In genomic region chr4:83074086-83074704, GRCh38 we compare ENCODE assay signal across 8 cellular contexts. TPM values are rescaled to one million over a fixed set of nuclear protein-coding genes. Genes with fewer than 3 reads are reported as not detected.
A peak's percentile ranks its signal among the peaks of the same experiment; 100 is the strongest.
DNase-seq lines count a peak whose midpoint lies in the region; ATAC-seq, FAIRE-seq and TF ChIP-seq lines count a peak whose summit lies in the region.

No MANE protein-coding gene starts in this region.

- H3K27ac Mint-ChIP-seq in stimulated activated effector memory CD8-positive, alpha-beta T cell treated with anti-CD3 and anti-CD28 coated beads, Interleukin-12 subunit alpha, Interleukin-12 subunit beta, amount 100 ng/mL, for 72 hours: no peak overlapping the region

- no peaks in the 10 kb centered on the region for H3K9me3 ChIP-seq in A673 (ENCODE audit: low read depth, low read length, poor library complexity, severe bottlenecking)

- H3K4me1 ChIP-seq in A673 (ENCODE audit: insufficient read depth, low read length, poor library complexity, severe bottlenecking): no peaks in the 10 kb centered on the region

- BruUV-seq in A673 (replicated peaks; lab: Mats Ljungman, UMichigan): no TSS peak

- no peak for FAIRE-seq in bronchial epithelial cell (lab: Jason Lieb, UNC)

- H3K27me3 ChIP-seq in A673 (replicated peaks; ENCODE audit: insufficient read depth, low read depth, low read length, poor library complexity) (no peaks in the 10 kb centered on the region), bronchial epithelial cell (ENCODE audit: control insufficient read depth, insufficient read depth, low read length) (no peaks in the 10 kb centered on the region)

- CTCF ChIA-PET in A673 (lab: Charles Lee): interaction anchor here (0.7 to 1.0 kb wide), 2 partner anchors 39 to 186 kb away, joined by 7 to 10 read pairs; no protein-coding TSS in a partner anchor

- H3K27ac ChIP-seq in A673 (ENCODE audit: low read depth, low read length, poor library complexity, severe bottlenecking): no peak overlapping the region

- H3K36me3 ChIP-seq in A673 (ENCODE audit: insufficient read depth, low read length, poor library complexity, severe bottlenecking): no peaks in the 10 kb centered on the region
- H3K36me3 ChIP-seq in bronchial epithelial cell (ENCODE audit: control insufficient read depth, insufficient read depth, low read length): no peaks in the 10 kb centered on the region

- H3K4me3 ChIP-seq in A673 (ENCODE audit: low read depth, low read length, poor library complexity, severe bottlenecking): no peak overlapping the region
- no peak overlapping the region for H3K4me3 ChIP-seq in bronchial epithelial cell (ENCODE audit: low read depth, low read length)

- peaks cover 63% of the 10 kb centered on the region for H3K36me3 Mint-ChIP-seq in stimulated activated effector memory CD8-positive, alpha-beta T cell treated with anti-CD3 and anti-CD28 coated beads, Interleukin-12 subunit alpha, Interleukin-12 subunit beta, amount 100 ng/mL, for 72 hours

- TF ChIP-seq CTCF in A673 (conservative IDR thresholded peaks at IDR 0.05; ENCODE audit: low read depth, low read length) (peak; percentile 62), GM12872 (IDR thresholded peaks at IDR 0.05; ENCODE audit: insufficient read depth, low read depth, low read length) (peak; percentile 71), bronchial epithelial cell (IDR thresholded peaks at IDR 0.05; ENCODE audit: insufficient read depth, low read length, severe bottlenecking) (peak; percentile 68)

- POLR2A ChIA-PET in A673 (lab: Charles Lee; ENCODE audit: low non-redundant PET): interaction anchor here (0.7 kb wide), 1 partner anchor 467 kb away, joined by 8 read pairs; no protein-coding TSS in a partner anchor

- peak; percentile 82 for ATAC-seq in HG02678 (IDR thresholded peaks at IDR 0.05; ENCODE audit: unreplicated experiment)
- peak; percentile 97 for ATAC-seq in stimulated activated effector memory CD8-positive, alpha-beta T cell treated with anti-CD3 and anti-CD28 coated beads, Interleukin-12 subunit alpha, Interleukin-12 subunit beta, amount 100 ng/mL, for 72 hours

- intact Hi-C loops in A673 (cut with micrococcal nuclease; ENCODE audit: unreplicated experiment): loop anchor here (5.0 kb wide), 1 partner anchor 188 kb away; no protein-coding TSS in a partner anchor

- H3K4me3 Mint-ChIP-seq in stimulated activated effector memory CD8-positive, alpha-beta T cell treated with anti-CD3 and anti-CD28 coated beads, Interleukin-12 subunit alpha, Interleukin-12 subunit beta, amount 100 ng/mL, for 72 hours: peak overlapping the region; percentile 5

- H3K9me3 Mint-ChIP-seq in stimulated activated effector memory CD8-positive, alpha-beta T cell treated with anti-CD3 and anti-CD28 coated beads, Interleukin-12 subunit alpha, Interleukin-12 subunit beta, amount 100 ng/mL, for 72 hours: no peaks in the 10 kb centered on the region

- DNase-seq in A673 (ENCODE audit: low spot score) (peak; percentile 72), NCI-H1092 (lab: John Stamatoyannopoulos, UW) (peak; percentile 37), T follicular helper cell (ENCODE audit: low read depth) (peak; percentile 44), bronchial epithelial cell (ENCODE audit: low read depth) (peak; percentile 78), left kidney (ENCODE audit: low read depth, low spot score) (peak; percentile 83)
- peak; percentile 38 to 62 for DNase-seq in stimulated activated effector memory CD8-positive, alpha-beta T cell treated with anti-CD3 and anti-CD28 coated beads, Interleukin-12 subunit alpha, Interleukin-12 subunit beta, amount 100 ng/mL, for 72 hours (ENCODE audit: low spot score in 2 of 2)

- H3K4me1 Mint-ChIP-seq in stimulated activated effector memory CD8-positive, alpha-beta T cell treated with anti-CD3 and anti-CD28 coated beads, Interleukin-12 subunit alpha, Interleukin-12 subunit beta, amount 100 ng/mL, for 72 hours: peaks cover 5% of the 10 kb centered on the region

RNA-seq across cellular contexts. Expression of gene COPS4, which starts 39.2 kb away (rescaled TPM):
- total RNA-seq in A673 (2021) (25.5 and 27.2 TPM in 2 replicates), bronchial epithelial cell (41.6 and 42.2 TPM in 2 replicates)

RNA-seq across cellular contexts. Expression of gene PLAC8, which starts 40.3 kb away (rescaled TPM):
- 0.41 TPM in 1 of 2 replicates, not detected in the other for total RNA-seq in A673 (2021)
- 0.79 and 4.4 TPM in 2 replicates for total RNA-seq in bronchial epithelial cell
